Comparison of ENCODE assay signal across 1 cellular context in the genomic region with DNA sequence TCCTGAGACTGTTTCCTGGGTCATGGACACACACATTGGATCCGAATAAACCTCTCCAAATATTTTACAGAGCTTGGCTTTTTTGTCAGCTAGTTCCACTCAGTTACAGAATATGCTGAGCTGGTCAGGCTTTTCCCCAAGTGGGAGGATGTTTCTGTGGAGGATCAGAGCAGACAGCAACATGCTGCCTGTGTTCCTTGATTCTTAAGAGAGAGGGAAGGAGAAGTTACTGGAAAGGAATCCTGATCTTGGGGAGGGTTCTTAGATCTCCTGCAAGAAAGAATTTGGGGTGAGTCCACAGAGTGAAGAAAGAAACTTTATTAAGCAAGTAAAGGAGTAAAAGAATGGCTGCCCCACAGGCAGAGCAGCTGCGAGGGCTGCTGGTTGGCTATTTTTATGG.
TF ChIP-seq lines count a peak whose summit lies in the region.

No MANE protein-coding gene starts in this region.

TF ChIP-seq in H1, 55 proteins besides CTCF, POLR2A, EP300 and RAD21:
- TF ChIP-seq SIX5 (IDR thresholded peaks at IDR 0.05; ENCODE audit: low read depth, low read length) (no peak), GTF2F1 (IDR thresholded peaks at IDR 0.05; ENCODE audit: borderline replicate concordance, low read depth, low read length) (no peak), CTBP2 (IDR thresholded peaks at IDR 0.05; ENCODE audit: borderline replicate concordance, insufficient read depth, insufficient read length, low read length) (no peak), NRF1 (IDR thresholded peaks at IDR 0.05; ENCODE audit: low read depth, low read length) (no peak)
